ENCODE assay signal across 14 cellular contexts in the genomic region with DNA sequence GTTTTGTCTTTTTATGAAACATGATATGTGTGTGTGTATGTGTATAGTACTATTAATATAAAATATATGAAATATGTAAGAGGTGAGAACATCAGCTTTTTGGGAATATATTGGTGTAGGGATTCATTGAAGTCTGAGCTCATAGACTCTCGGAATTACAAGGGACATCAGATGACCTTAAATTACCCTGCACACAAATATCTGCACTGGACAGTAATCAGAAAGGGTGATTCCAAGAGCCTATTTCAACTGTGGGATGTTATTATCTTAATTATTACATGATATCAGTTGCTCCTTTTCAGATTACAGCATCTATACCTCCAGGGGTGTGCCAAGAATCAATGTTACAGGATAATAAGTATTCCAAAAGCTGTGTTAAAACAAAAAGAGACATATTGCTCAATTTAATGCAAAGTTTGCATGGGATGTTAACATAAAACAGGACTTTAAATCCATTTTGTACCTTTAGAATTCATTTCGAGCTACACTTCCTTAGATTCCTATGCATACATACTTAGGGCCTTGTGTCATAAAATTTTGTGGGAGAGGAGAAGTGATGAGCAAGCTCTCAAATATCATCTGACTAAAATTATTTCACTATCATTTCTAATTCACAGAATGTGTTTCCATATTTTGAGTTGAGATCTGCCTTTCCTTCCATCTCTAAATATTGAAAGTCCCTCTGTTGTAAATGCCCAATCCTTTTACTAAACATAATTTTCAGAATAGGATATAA.
DNase-seq lines count a peak whose midpoint lies in the region; TF ChIP-seq lines count a peak whose summit lies in the region.
"Had no signal": no experiment of that assay in that cellular context is flagged by ENCODE, and none has a peak within 500 bp of the region (broad histone marks: within the 10 kb centered on the region; RNA-seq: fewer than 3 reads in every experiment).

No MANE protein-coding gene starts in this region.

- POLR2A ChIA-PET in Caco-2 (lab: Charles Lee): no interaction called here

- H3K36me3 Mint-ChIP-seq in Caco-2 (ENCODE audit: insufficient read depth, unreplicated experiment): no peaks in the 10 kb centered on the region
- H3K36me3 Mint-ChIP-seq: activated naive CD4-positive, alpha-beta T cell treated with anti-CD3 and anti-CD28 coated beads, Interleukin-2, amount 50 U/mL, for 72 hours; CD4-positive, CD25-positive, alpha-beta regulatory T cell had no signal

- H3K9me3 Mint-ChIP-seq in Caco-2 (ENCODE audit: unreplicated experiment): no peaks in the 10 kb centered on the region

- CTCF ChIA-PET in Caco-2 (lab: Charles Lee): no interaction called here

- no peaks in the 10 kb centered on the region for H3K27me3 ChIP-seq in stomach
- no peaks in the 10 kb centered on the region for H3K27me3 ChIP-seq in Caco-2 (replicated peaks; ENCODE audit: control insufficient read depth, insufficient read depth, low read length)
- H3K27me3 ChIP-seq: neutrophil had no signal

- no peak for TF ChIP-seq CTCF in stomach (IDR thresholded peaks at IDR 0.05)
- TF ChIP-seq CTCF in Caco-2 (IDR thresholded peaks at IDR 0.05; ENCODE audit: insufficient read depth in 1 of 2, low read depth in 1 of 2, low read length in 1 of 2, severe bottlenecking in 1 of 2, unreplicated experiment in 1 of 2): no peak

- H3K4me1 ChIP-seq in stomach: peaks cover 0 to 7% (median 0%) of the 10 kb centered on the region in 4 donors
- H3K4me1 ChIP-seq in Caco-2: no peaks in the 10 kb centered on the region

- H3K9me3 ChIP-seq in stomach: no peaks in the 10 kb centered on the region
- no peaks in the 10 kb centered on the region for H3K9me3 ChIP-seq in Caco-2
- H3K9me3 ChIP-seq: neutrophil had no signal

- no peak overlapping the region for H3K4me3 Mint-ChIP-seq in Caco-2 (ENCODE audit: unreplicated experiment)
- H3K4me3 Mint-ChIP-seq: CD4-positive, CD25-positive, alpha-beta regulatory T cell; T-helper 17 cell had no signal

- H3K4me1 Mint-ChIP-seq in Caco-2 (ENCODE audit: low read depth, unreplicated experiment): no peaks in the 10 kb centered on the region
- H3K4me1 Mint-ChIP-seq: CD4-positive, CD25-positive, alpha-beta regulatory T cell; T-helper 17 cell had no signal

- H3K27ac ChIP-seq in epithelial cell of prostate (peak overlapping the region; percentile 73), stomach (peak overlapping the region in 4 of 5 donors; percentile 32 to 71 (median 52))
- H3K27ac ChIP-seq: neutrophil had no signal

- no TSS peak for BruUV-seq in Caco-2 (replicated peaks; lab: Mats Ljungman, UMichigan)

- TF ChIP-seq POLR2A in stomach (IDR thresholded peaks at IDR 0.05) (no peak), erythroblast (IDR thresholded peaks at IDR 0.05; ENCODE audit: low read length) (no peak)

- intact Hi-C loops in stomach (cut with DNase I; ENCODE audit: low total_unique reads) (no loop called here), Caco-2 (cut with micrococcal nuclease; ENCODE audit: unreplicated experiment) (no loop called here)

- peak; percentile 21 for DNase-seq in HT1080 (ENCODE audit: low read depth)
- no peak for DNase-seq in epithelial cell of prostate (ENCODE audit: low read depth, low spot score)
- peak; percentile 89 for DNase-seq in kidney tubule cell (ENCODE audit: low spot score)
- DNase-seq in stomach: no peak
- DNase-seq in 8988T: no peak
- DNase-seq in Caco-2: no peak
- DNase-seq in activated CD4-positive, alpha-beta T cell treated with anti-CD3 and anti-CD28 coated beads for 4 hours: no peak
- no peak for DNase-seq in erythroblast (lab: John Stamatoyannopoulos, UW)
- DNase-seq: activated CD8-positive, alpha-beta memory T cell treated with anti-CD3 and anti-CD28 coated beads, Interleukin-2, amount 50 U/mL, for 4 hours; CD4-positive, CD25-positive, alpha-beta regulatory T cell; NCI-H526 treated with DMSO at 0.1 percent for 48 hours; T-helper 17 cell had no signal

- no peak for TF ChIP-seq EP300 in stomach (IDR thresholded peaks at IDR 0.05)

- H3K27ac Mint-ChIP-seq in Caco-2 (ENCODE audit: unreplicated experiment): no peak overlapping the region
- H3K27ac Mint-ChIP-seq: activated naive CD4-positive, alpha-beta T cell treated with anti-CD3 and anti-CD28 coated beads, Interleukin-2, amount 50 U/mL, for 72 hours; CD4-positive, CD25-positive, alpha-beta regulatory T cell; T-helper 17 cell had no signal

- H3K27me3 Mint-ChIP-seq in Caco-2 (ENCODE audit: insufficient read depth, unreplicated experiment): no peaks in the 10 kb centered on the region
- H3K27me3 Mint-ChIP-seq: CD4-positive, CD25-positive, alpha-beta regulatory T cell; T-helper 17 cell had no signal

- 63 to 76% (median 70%) methylated on average over 2 of the region's 2 CpGs for WGBS in stomach, 5 donors

- H3K36me3 ChIP-seq in stomach: no peaks in the 10 kb centered on the region
- no peaks in the 10 kb centered on the region for H3K36me3 ChIP-seq in Caco-2 (ENCODE audit: control insufficient read depth, insufficient read depth, low read length)
- H3K36me3 ChIP-seq: neutrophil had no signal

- H3K4me3 ChIP-seq in stomach: no peak overlapping the region
- H3K4me3 ChIP-seq in Caco-2 (ENCODE audit: low read depth, low read length): no peak overlapping the region

Comparison
In these comparisons a context has a peak if more than half of its experiments do, and no peak if none do; other contexts are left out.
1. DNase-seq: peak in HT1080 (single experiment) and kidney tubule cell (single experiment); none in epithelial cell of prostate (single experiment), stomach (single experiment), 8988T (single experiment), Caco-2 (0 of 2), activated CD4-positive, alpha-beta T cell treated with anti-CD3 and anti-CD28 coated beads for 4 hours (0 of 2) and erythroblast (0 of 2).